8 cellular contexts compared by ENCODE assay signal in genomic region chr16:87416826-87417471, GRCh38. TPM values are rescaled to one million over a fixed set of nuclear protein-coding genes. Genes with fewer than 3 reads are reported as not detected.
DNase-seq lines count a peak whose midpoint lies in the region; ATAC-seq, FAIRE-seq and TF ChIP-seq lines count a peak whose summit lies in the region.

No MANE protein-coding gene starts in this region.

- peak; percentile 79 for TF ChIP-seq CTCF in AG09319 (IDR thresholded peaks at IDR 0.05; ENCODE audit: low read depth, low read length)

- ATAC-seq in GM21381 (IDR thresholded peaks at IDR 0.05; ENCODE audit: unreplicated experiment) = no peak
- no peak for ATAC-seq in HG03571 (IDR thresholded peaks at IDR 0.05; ENCODE audit: unreplicated experiment)

- FAIRE-seq in GM12892 (lab: Jason Lieb, UNC) = no peak

- no peak for DNase-seq in AG09319 (ENCODE audit: extremely low read depth, low read depth)
- peak; percentile 64 for DNase-seq in HCEC 1CT
- peak; percentile 29 to 38 for DNase-seq in activated CD4-positive, alpha-beta T cell treated with anti-CD3 and anti-CD28 coated beads, Interleukin-2, amount 50 U/mL, for 4 hours
- DNase-seq in glomerular visceral epithelial cell (ENCODE audit: extremely low spot score) = peak; percentile 44
- peak; percentile 50 for DNase-seq in stimulated activated CD4-positive, alpha-beta T cell treated with anti-CD3 and anti-CD28 coated beads, Interleukin-4, amount 100 ng/mL, for 1 hour
- no peak for DNase-seq in GM12892 (ENCODE audit: insufficient read length)

- TF ChIP-seq POLR2A in GM12892 (IDR thresholded peaks at IDR 0.05; ENCODE audit: low read depth, low read length) = no peak

RNA-seq across cellular contexts. Expression of gene MAP1LC3B, which starts 24.8 kb away (rescaled TPM):
- polyA plus RNA-seq in GM12892 (2012; ENCODE audit: missing spikeins) = 34.6 TPM

RNA-seq across cellular contexts. Expression of gene FBXO31, which starts 33.4 kb away (rescaled TPM):
- 10.6 TPM for polyA plus RNA-seq in GM12892 (2012; ENCODE audit: missing spikeins)

Comparison
In these comparisons a context has a peak if more than half of its experiments do, and no peak if none do; other contexts are left out.
1. DNase-seq: peak in HCEC 1CT (single experiment), activated CD4-positive, alpha-beta T cell treated with anti-CD3 and anti-CD28 coated beads, Interleukin-2, amount 50 U/mL, for 4 hours (2 of 2), glomerular visceral epithelial cell (single experiment) and stimulated activated CD4-positive, alpha-beta T cell treated with anti-CD3 and anti-CD28 coated beads, Interleukin-4, amount 100 ng/mL, for 1 hour (single experiment); none in AG09319 (single experiment) and GM12892 (single experiment).